In genomic region chr16:71568541-71568940, GRCh38 we compare ENCODE assay signal across 18 cellular contexts. TPM values are rescaled to one million over a fixed set of nuclear protein-coding genes. Genes with fewer than 3 reads are reported as not detected.
DNase-seq lines count a peak whose midpoint lies in the region; ATAC-seq and TF ChIP-seq lines count a peak whose summit lies in the region.
"Had no signal": no experiment of that assay in that cellular context is flagged by ENCODE, and none has a peak within 500 bp of the region (broad histone marks: within the 10 kb centered on the region; RNA-seq: fewer than 3 reads in every experiment).

No MANE protein-coding gene starts in this region.

- H3K36me3 ChIP-seq in transverse colon (no peaks in the 10 kb centered on the region), spleen (no peaks in the 10 kb centered on the region)

- peak overlapping the region in 3 of 4 donors; percentile 54 to 72 (median 60) for H3K27ac ChIP-seq in transverse colon
- H3K27ac ChIP-seq in spleen, result no peak overlapping the region
- H3K27ac ChIP-seq: C4-2B, SK-N-MC had no signal

- no peak for TF ChIP-seq POLR2A in transverse colon (IDR thresholded peaks at IDR 0.05)
- no peak for TF ChIP-seq POLR2A in spleen (IDR thresholded peaks at IDR 0.05)

- H3K4me3 ChIP-seq in astrocyte of the cerebellum (ENCODE audit: low read depth, low read length) (no peak overlapping the region), transverse colon (no peak overlapping the region), spleen (no peak overlapping the region)
- H3K4me3 ChIP-seq: SK-N-MC had no signal

- in situ Hi-C loops in astrocyte of the cerebellum (cut with HindIII; ENCODE audit: low sequenced_read_pairs) (no loop called here), transverse colon (cut with MboI; ENCODE audit: low pct_ligation_motif_present in 1 of 4, low pct_unique_long_range_greater_than_20kb in 1 of 4, low sequenced_read_pairs in 3 of 4) (no loop called here)

- intact Hi-C loops in transverse colon (cut with DNase I; ENCODE audit: low total_unique reads), result no loop called here
- intact Hi-C loops in spleen (cut with DNase I; ENCODE audit: low total_unique reads), result no loop called here

- TF ChIP-seq EP300 in transverse colon (IDR thresholded peaks at IDR 0.05; ENCODE audit: low read depth), result no peak

- H3K9me3 ChIP-seq in transverse colon (no peaks in the 10 kb centered on the region), spleen (no peaks in the 10 kb centered on the region)

- H3K27me3 ChIP-seq in transverse colon, result no peaks in the 10 kb centered on the region
- no peaks in the 10 kb centered on the region for H3K27me3 ChIP-seq in spleen (replicated peaks in 1 of 7)

- H3K4me1 ChIP-seq in transverse colon (peaks cover 0 to 42% (median 25%) of the 10 kb centered on the region in 4 donors), spleen (peaks cover 11 to 30% (median 25%) of the 10 kb centered on the region in 6 donors)

- TF ChIP-seq CTCF in astrocyte of the cerebellum (IDR thresholded peaks at IDR 0.05; ENCODE audit: low read depth, low read length, missing control alignments), result no peak
- no peak for TF ChIP-seq CTCF in transverse colon (IDR thresholded peaks at IDR 0.05)
- TF ChIP-seq CTCF in spleen (IDR thresholded peaks at IDR 0.05 in 8 of 11, conservative IDR thresholded peaks at IDR 0.05 in 3 of 11), result no peak

- peak; percentile 9 for DNase-seq in M059J (ENCODE audit: low read depth)
- DNase-seq in astrocyte of the cerebellum (ENCODE audit: low read depth), result peak; percentile 15
- DNase-seq in iris pigment epithelial cell (ENCODE audit: low read depth), result peak; percentile 17
- no peak for DNase-seq in transverse colon
- no peak for DNase-seq in C1 segment of cervical spinal cord (lab: John Stamatoyannopoulos, UW)
- DNase-seq in spleen, result no peak
- DNase-seq: DMS79 treated with DMSO at 0.1 percent for 48 hours, H7, NCI-H1105 treated with DMSO at 0.1 percent for 48 hours, NCI-H1694, NCI-H2081 treated with DMSO at 0.1 percent for 48 hours, OCI-M1, SHP77 had no signal

- ATAC-seq in HG02571 (IDR thresholded peaks at IDR 0.05; ENCODE audit: unreplicated experiment), result no peak

- 64 to 77% methylated on average over 3 to 4 of the region's 4 CpGs for WGBS in transverse colon (ENCODE audit: low coverage in 1 of 2), 2 donors
- WGBS in spleen, 5 donors, result 72 to 91% (median 80%) methylated on average over 4 of the region's 4 CpGs

RNA-seq across cellular contexts. Expression of gene TAT, which starts 8.4 kb away (rescaled TPM):
- not detected in 2 replicates for total RNA-seq in M059J (2014; rRNA removed; shearing (Covaris generic))
- total RNA-seq in transverse colon, result 1 to 10 TPM in 1 of 4 donors, under 1 TPM in 2, not detected in 1; 0.37 to 3.4 (median 0.79) TPM
- under 1 TPM in 2 of 7 donors, not detected in 5; 0.16 to 0.30 TPM for total RNA-seq in spleen
- under 1 TPM in 1 of 3 donors, not detected in 2; 0.08 TPM for polyA plus RNA-seq in spleen
- total RNA-seq: H7, RPMI7951 had no signal

RNA-seq across cellular contexts. Expression of gene CHST4, which starts 42.3 kb away (rescaled TPM):
- total RNA-seq in M059J (2014; rRNA removed; shearing (Covaris generic)), result 0.05 TPM in 1 of 2 replicates, not detected in the other
- total RNA-seq in transverse colon, result not detected
- total RNA-seq in spleen, result not detected
- under 1 TPM; 0.04 to 0.14 (median 0.10) TPM for polyA plus RNA-seq in spleen
- total RNA-seq: NCI-H460, RPMI7951 had no signal

RNA-seq across cellular contexts. Expression of gene MARVELD3, which starts 57.4 kb away (rescaled TPM):
- total RNA-seq in M059J (2014; rRNA removed; shearing (Covaris generic)), result not detected in 2 replicates
- total RNA-seq in transverse colon, result 100 to 1,000 TPM; 113 to 381 (median 164) TPM
- total RNA-seq in spleen, result under 1 TPM in 3 of 7 donors, not detected in 4; 0.13 to 0.76 (median 0.34) TPM
- under 1 TPM; 0.02 to 0.06 (median 0.04) TPM for polyA plus RNA-seq in spleen
- total RNA-seq: NCI-H460, RPMI7951 had no signal

Comparison
In these comparisons a context has a peak if more than half of its experiments do, and no peak if none do; other contexts are left out.
1. DNase-seq: peak in M059J (single experiment), astrocyte of the cerebellum (single experiment) and iris pigment epithelial cell (single experiment); none in transverse colon (single experiment), C1 segment of cervical spinal cord (0 of 14) and spleen (single experiment).
2. H3K27ac ChIP-seq: peak in transverse colon (3 of 4); none in spleen (0 of 8).
3. RNA of gene MARVELD3, which starts 57.4 kb away (total RNA-seq): 113 to 381 TPM in transverse colon; 0.13 to 0.76 TPM in spleen and not detected in M059J; every median in the first group is over 10 times any median in the second.